ENCODE assay signal across 9 cellular contexts in the genomic region with DNA sequence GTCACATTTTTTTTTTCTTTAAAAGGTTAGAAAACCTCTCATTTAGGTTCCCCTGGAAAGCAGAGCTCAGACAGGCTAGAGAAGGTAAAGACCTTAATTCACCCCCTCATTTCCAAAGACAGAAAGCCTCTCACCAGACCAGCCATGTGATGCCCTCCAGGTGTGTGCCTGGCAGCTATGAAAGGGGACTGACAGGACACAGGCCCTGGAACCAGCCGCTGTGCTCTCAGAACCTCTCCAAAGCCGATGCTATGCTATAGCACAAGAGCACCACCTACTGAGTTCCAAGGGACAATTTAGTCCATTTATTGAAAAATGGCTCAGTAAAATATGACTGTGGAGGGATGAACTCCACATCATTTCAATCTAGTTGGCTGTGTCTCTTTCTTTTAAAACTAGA. TPM values are rescaled to one million over a fixed set of nuclear protein-coding genes. Genes with fewer than 3 reads are reported as not detected.
DNase-seq lines count a peak whose midpoint lies in the region; ATAC-seq lines count a peak whose summit lies in the region.
"Had no signal": no experiment of that assay in that cellular context is flagged by ENCODE, and none has a peak within 500 bp of the region (broad histone marks: within the 10 kb centered on the region; RNA-seq: fewer than 3 reads in every experiment).

No MANE protein-coding gene starts in this region.

- H3K4me3 Mint-ChIP-seq in activated T-helper 1 cell treated with anti-CD3 and anti-CD28 coated beads, Interleukin-12 subunit alpha, Interleukin-12 subunit beta, Interleukin-2, Interleukin-4 antibody, amounts not matched to agents 30 ng/mL and 10 ng/mL and 1 ng/mL, durations not matched to agents 14 hours and 24 hours and 36 hours = no peak overlapping the region
- H3K4me3 Mint-ChIP-seq in activated CD4-positive, alpha-beta memory T cell treated with anti-CD3 and anti-CD28 coated beads, Interleukin-2, amount 10 ng/mL, durations not matched to agents 7 days and 5 days = no peak overlapping the region
- H3K4me3 Mint-ChIP-seq: activated B cell treated with CpG ODN at 0.5 μM for 24 hours had no signal

- POLR2A ChIA-PET in activated CD4-positive, alpha-beta memory T cell treated with anti-CD3 and anti-CD28 coated beads, Interleukin-2, amount 10 ng/mL, durations not matched to agents 7 days and 5 days (lab: Charles Lee) = no interaction called here

- DNase-seq in NCI-H82 (lab: John Stamatoyannopoulos, UW) = peak; percentile 49
- no peak for DNase-seq in NCI-H82 treated with DMSO at 0.1 percent for 48 hours (lab: John Stamatoyannopoulos, UW; ENCODE audit: unreplicated experiment)
- DNase-seq in NCI-H146 treated with DMSO at 0.1 percent for 48 hours (lab: John Stamatoyannopoulos, UW; ENCODE audit: unreplicated experiment) = peak; percentile 59
- peak; percentile 2 for DNase-seq in activated T-helper 1 cell treated with anti-CD3 and anti-CD28 coated beads, Interleukin-12 subunit alpha, Interleukin-12 subunit beta, Interleukin-2, Interleukin-4 antibody, amounts not matched to agents 30 ng/mL and 10 ng/mL and 1 ng/mL, durations not matched to agents 14 hours and 24 hours and 36 hours (ENCODE audit: low spot score)
- DNase-seq in islet precursor cell = peak; percentile 89
- DNase-seq in epidermal melanocyte (ENCODE audit: insufficient read length, low spot score) = no peak
- DNase-seq in activated CD4-positive, alpha-beta memory T cell treated with anti-CD3 and anti-CD28 coated beads, Interleukin-2, amount 10 ng/mL, durations not matched to agents 7 days and 5 days = no peak
- DNase-seq: activated B cell treated with CpG ODN at 0.5 μM for 24 hours had no signal

- CTCF ChIA-PET in activated CD4-positive, alpha-beta memory T cell treated with anti-CD3 and anti-CD28 coated beads, Interleukin-2, amount 10 ng/mL, durations not matched to agents 7 days and 5 days (lab: Charles Lee) = no interaction called here

- no peak for ATAC-seq in GM19351 (IDR thresholded peaks at IDR 0.05; ENCODE audit: unreplicated experiment)

- no peaks in the 10 kb centered on the region for H3K9me3 Mint-ChIP-seq in activated T-helper 1 cell treated with anti-CD3 and anti-CD28 coated beads, Interleukin-12 subunit alpha, Interleukin-12 subunit beta, Interleukin-2, Interleukin-4 antibody, amounts not matched to agents 30 ng/mL and 10 ng/mL and 1 ng/mL, durations not matched to agents 14 hours and 24 hours and 36 hours
- H3K9me3 Mint-ChIP-seq in activated CD4-positive, alpha-beta memory T cell treated with anti-CD3 and anti-CD28 coated beads, Interleukin-2, amount 10 ng/mL, durations not matched to agents 7 days and 5 days = no peaks in the 10 kb centered on the region
- H3K9me3 Mint-ChIP-seq: activated B cell treated with CpG ODN at 0.5 μM for 24 hours had no signal

- no peak overlapping the region for H3K27ac Mint-ChIP-seq in activated T-helper 1 cell treated with anti-CD3 and anti-CD28 coated beads, Interleukin-12 subunit alpha, Interleukin-12 subunit beta, Interleukin-2, Interleukin-4 antibody, amounts not matched to agents 30 ng/mL and 10 ng/mL and 1 ng/mL, durations not matched to agents 14 hours and 24 hours and 36 hours
- H3K27ac Mint-ChIP-seq in activated CD4-positive, alpha-beta memory T cell treated with anti-CD3 and anti-CD28 coated beads, Interleukin-2, amount 10 ng/mL, durations not matched to agents 7 days and 5 days = no peak overlapping the region
- H3K27ac Mint-ChIP-seq: activated B cell treated with CpG ODN at 0.5 μM for 24 hours had no signal

- H3K4me1 Mint-ChIP-seq in activated T-helper 1 cell treated with anti-CD3 and anti-CD28 coated beads, Interleukin-12 subunit alpha, Interleukin-12 subunit beta, Interleukin-2, Interleukin-4 antibody, amounts not matched to agents 30 ng/mL and 10 ng/mL and 1 ng/mL, durations not matched to agents 14 hours and 24 hours and 36 hours (ENCODE audit: low read depth) = peaks cover 62% of the 10 kb centered on the region
- peaks cover 36% of the 10 kb centered on the region for H3K4me1 Mint-ChIP-seq in activated CD4-positive, alpha-beta memory T cell treated with anti-CD3 and anti-CD28 coated beads, Interleukin-2, amount 10 ng/mL, durations not matched to agents 7 days and 5 days

- H3K36me3 Mint-ChIP-seq in activated T-helper 1 cell treated with anti-CD3 and anti-CD28 coated beads, Interleukin-12 subunit alpha, Interleukin-12 subunit beta, Interleukin-2, Interleukin-4 antibody, amounts not matched to agents 30 ng/mL and 10 ng/mL and 1 ng/mL, durations not matched to agents 14 hours and 24 hours and 36 hours (ENCODE audit: low read depth) = peaks cover 4% of the 10 kb centered on the region
- H3K36me3 Mint-ChIP-seq in activated CD4-positive, alpha-beta memory T cell treated with anti-CD3 and anti-CD28 coated beads, Interleukin-2, amount 10 ng/mL, durations not matched to agents 7 days and 5 days (ENCODE audit: low read depth) = no peaks in the 10 kb centered on the region

- H3K27me3 Mint-ChIP-seq in activated T-helper 1 cell treated with anti-CD3 and anti-CD28 coated beads, Interleukin-12 subunit alpha, Interleukin-12 subunit beta, Interleukin-2, Interleukin-4 antibody, amounts not matched to agents 30 ng/mL and 10 ng/mL and 1 ng/mL, durations not matched to agents 14 hours and 24 hours and 36 hours (ENCODE audit: insufficient read depth) = peaks cover 2% of the 10 kb centered on the region
- H3K27me3 Mint-ChIP-seq in activated CD4-positive, alpha-beta memory T cell treated with anti-CD3 and anti-CD28 coated beads, Interleukin-2, amount 10 ng/mL, durations not matched to agents 7 days and 5 days = no peaks in the 10 kb centered on the region
- H3K27me3 Mint-ChIP-seq: activated B cell treated with CpG ODN at 0.5 μM for 24 hours had no signal

- intact Hi-C loops in activated T-helper 1 cell treated with anti-CD3 and anti-CD28 coated beads, Interleukin-12 subunit alpha, Interleukin-12 subunit beta, Interleukin-2, Interleukin-4 antibody, amounts not matched to agents 30 ng/mL and 10 ng/mL and 1 ng/mL, durations not matched to agents 14 hours and 24 hours and 36 hours (cut with micrococcal nuclease) = loop anchor here (1.0 to 5.0 kb wide), 5 partner anchors 81 to 949 kb away; no protein-coding TSS in a partner anchor

RNA-seq across cellular contexts. Expression of gene FANCC, which starts 48.8 kb away (rescaled TPM):
- total RNA-seq in activated T-helper 1 cell treated with anti-CD3 and anti-CD28 coated beads, Interleukin-12 subunit alpha, Interleukin-12 subunit beta, Interleukin-2, Interleukin-4 antibody, amounts not matched to agents 30 ng/mL and 10 ng/mL and 1 ng/mL, durations not matched to agents 14 hours and 24 hours and 36 hours = 18.7 and 23.7 TPM in 2 replicates
- 10 to 100 TPM; 12.3 to 12.5 TPM for total RNA-seq in activated CD4-positive, alpha-beta memory T cell treated with anti-CD3 and anti-CD28 coated beads, Interleukin-2, amount 10 ng/mL, durations not matched to agents 7 days and 5 days

Comparison
In these comparisons a context has a peak if more than half of its experiments do, and no peak if none do; other contexts are left out.
1. DNase-seq: peak in NCI-H82 (single experiment), NCI-H146 treated with DMSO at 0.1 percent for 48 hours (single experiment), activated T-helper 1 cell treated with anti-CD3 and anti-CD28 coated beads, Interleukin-12 subunit alpha, Interleukin-12 subunit beta, Interleukin-2, Interleukin-4 antibody, amounts not matched to agents 30 ng/mL and 10 ng/mL and 1 ng/mL, durations not matched to agents 14 hours and 24 hours and 36 hours (single experiment) and islet precursor cell (single experiment); none in NCI-H82 treated with DMSO at 0.1 percent for 48 hours (single experiment), epidermal melanocyte (single experiment) and activated CD4-positive, alpha-beta memory T cell treated with anti-CD3 and anti-CD28 coated beads, Interleukin-2, amount 10 ng/mL, durations not matched to agents 7 days and 5 days (single experiment).